ENCODE assay signal across 21 cellular contexts in genomic region chr9:136774416-136775045, GRCh38. TPM values are rescaled to one million over a fixed set of nuclear protein-coding genes. Genes with fewer than 3 reads are reported as not detected.
"Had no signal": no experiment of that assay in that cellular context is flagged by ENCODE, and none has a peak within 500 bp of the region (broad histone marks: within the 10 kb centered on the region; RNA-seq: fewer than 3 reads in every experiment).

No MANE protein-coding gene starts in this region.

- H2AFZ ChIP-seq: parathyroid adenoma had no signal

- H3K9me3 ChIP-seq: suprapubic skin, uterus had no signal

- H3K4me3 ChIP-seq: lower lobe of right lung, mucosa of descending colon, stomach, suprapubic skin, tibial nerve, uterus had no signal

- ATAC-seq: foreskin keratinocyte had no signal

- H3K36me3 ChIP-seq: lower lobe of right lung, stomach, suprapubic skin, tibial nerve, uterus, WERI-Rb-1 had no signal

- DNase-seq: activated CD4-positive, alpha-beta T cell treated with anti-CD3 and anti-CD28 coated beads for 1 hour; activated CD8-positive, alpha-beta memory T cell treated with anti-CD3 and anti-CD28 coated beads, Interleukin-2, amount 50 U/mL, for 48 hours; cerebellar nuclear complex; effector CD8-positive, alpha-beta T cell; foreskin keratinocyte; nephron progenitor cell; small intestine; stomach; uterus had no signal

- H3K27me3 ChIP-seq: suprapubic skin, tibial nerve, uterus had no signal

- H3K27ac ChIP-seq: foreskin keratinocyte, lower lobe of right lung, parathyroid adenoma, stomach, suprapubic skin, tibial nerve, uterus, WERI-Rb-1 had no signal

- H3K79me2 ChIP-seq: parathyroid adenoma had no signal

- H3K4me1 ChIP-seq: foreskin keratinocyte, lower lobe of right lung, parathyroid adenoma, suprapubic skin, uterus had no signal

RNA-seq across cellular contexts. Expression of gene LCN15, which starts 10.2 kb away (rescaled TPM):
- total RNA-seq: activated naive CD8-positive, alpha-beta T cell treated with anti-CD3 and anti-CD28 coated beads for 36 hours; foreskin keratinocyte; kidney epithelial cell; left lobe of liver; lower lobe of right lung; sciatic nerve; stomach; T-cell; tibial nerve; uterus had no signal

RNA-seq across cellular contexts. Expression of gene LCN8, which starts 16.5 kb away (rescaled TPM):
- total RNA-seq: activated naive CD8-positive, alpha-beta T cell treated with anti-CD3 and anti-CD28 coated beads for 36 hours; foreskin keratinocyte; glomerular endothelial cell; kidney epithelial cell; left lobe of liver; lower lobe of right lung; mucosa of descending colon; sciatic nerve; stomach; suprapubic skin had no signal

RNA-seq across cellular contexts. Expression of gene CCDC183, which starts 21.6 kb away (rescaled TPM):
- total RNA-seq: foreskin keratinocyte had no signal

RNA-seq across cellular contexts. Expression of gene LCN6, which starts 26.2 kb away (rescaled TPM):
- total RNA-seq: activated naive CD8-positive, alpha-beta T cell treated with anti-CD3 and anti-CD28 coated beads for 36 hours; foreskin keratinocyte; glomerular endothelial cell; kidney epithelial cell; left lobe of liver; T-cell had no signal
